Comparison of ENCODE assay signal across 30 cellular contexts in genomic region chr9:134908524-134909364, GRCh38. TPM values are rescaled to one million over a fixed set of nuclear protein-coding genes. Genes with fewer than 3 reads are reported as not detected.
DNase-seq lines count a peak whose midpoint lies in the region; ATAC-seq and TF ChIP-seq lines count a peak whose summit lies in the region.
"Had no signal": no experiment of that assay in that cellular context is flagged by ENCODE, and none has a peak within 500 bp of the region (broad histone marks: within the 10 kb centered on the region; RNA-seq: fewer than 3 reads in every experiment).

No MANE protein-coding gene starts in this region.

- no peak overlapping the region for H3K14ac ChIP-seq in trophoblast cell (ENCODE audit: low read length)

- H3K9ac ChIP-seq in colonic mucosa (ENCODE audit: low read depth in 2 of 2, low read length in 2 of 2) = no peak overlapping the region
- no peak overlapping the region for H3K9ac ChIP-seq in trophoblast cell (ENCODE audit: low read length)
- H3K9ac ChIP-seq: BLaER1 had no signal

- no peak overlapping the region for H4K12ac ChIP-seq in trophoblast cell (ENCODE audit: low read depth, low read length)

- H3K4me1 ChIP-seq in colonic mucosa = no peaks in the 10 kb centered on the region
- H3K4me1 ChIP-seq in upper lobe of right lung = no peaks in the 10 kb centered on the region
- H3K4me1 ChIP-seq in trophoblast cell (ENCODE audit: control insufficient read depth in 1 of 2, insufficient read depth in 2 of 2, low read length in 2 of 2) = no peaks in the 10 kb centered on the region
- H3K4me1 ChIP-seq: HAP-1 had no signal

- ATAC-seq in upper lobe of right lung (no peak), HG03159 (IDR thresholded peaks at IDR 0.05; ENCODE audit: unreplicated experiment) (no peak)
- ATAC-seq: GM12878, GM23338 had no signal

- no peak overlapping the region for H3K27ac ChIP-seq in colonic mucosa
- H3K27ac ChIP-seq in upper lobe of right lung = no peak overlapping the region
- H3K27ac ChIP-seq in trophoblast cell (ENCODE audit: low read depth, low read length) = no peak overlapping the region
- H3K27ac ChIP-seq: BLaER1, PC-9 had no signal

- H3K18ac ChIP-seq in trophoblast cell (ENCODE audit: low read length) = no peak overlapping the region

- no peaks in the 10 kb centered on the region for H3K36me3 ChIP-seq in colonic mucosa
- H3K36me3 ChIP-seq in upper lobe of right lung = no peaks in the 10 kb centered on the region
- no peaks in the 10 kb centered on the region for H3K36me3 ChIP-seq in trophoblast cell (ENCODE audit: control insufficient read depth in 1 of 2, insufficient read depth in 2 of 2, low read length in 2 of 2)
- H3K36me3 ChIP-seq: BLaER1, HAP-1 had no signal

- H2BK12ac ChIP-seq in trophoblast cell (ENCODE audit: low read length) = no peak overlapping the region

- H2AK5ac ChIP-seq in trophoblast cell (ENCODE audit: low read length) = no peak overlapping the region

- no peak for TF ChIP-seq CTCF in colonic mucosa (IDR thresholded peaks at IDR 0.05)
- no peak for TF ChIP-seq CTCF in upper lobe of right lung (IDR thresholded peaks at IDR 0.05)

- no peak overlapping the region for H3K23ac ChIP-seq in trophoblast cell (ENCODE audit: low read length)

- no peaks in the 10 kb centered on the region for H3K79me1 ChIP-seq in trophoblast cell (ENCODE audit: low read length)

- no peaks in the 10 kb centered on the region for H3K79me2 ChIP-seq in trophoblast cell (ENCODE audit: control insufficient read depth, insufficient read depth, low read length, poor library complexity)

- H4K91ac ChIP-seq in trophoblast cell (ENCODE audit: low read depth, low read length) = no peak overlapping the region

- H2AFZ ChIP-seq in trophoblast cell (ENCODE audit: insufficient read depth, low read length, poor library complexity) = no peak overlapping the region
- H2AFZ ChIP-seq: GM23338, PC-9 had no signal

- H2BK120ac ChIP-seq in trophoblast cell (ENCODE audit: insufficient read depth, low read length, poor library complexity) = no peak overlapping the region

- WGBS in trophoblast cell (ENCODE audit: extremely low coverage, insufficient coverage, insufficient read length) = no CpG with 5 or more reads among the region's 13 CpGs

- no peak overlapping the region for H4K8ac ChIP-seq in trophoblast cell (ENCODE audit: low read depth, low read length)

- intact Hi-C loops in colonic mucosa (cut with DNase I) = no loop called here
- intact Hi-C loops in upper lobe of right lung (cut with DNase I) = no loop called here

- no peak overlapping the region for H3K4me2 ChIP-seq in trophoblast cell (ENCODE audit: low read length)
- H3K4me2 ChIP-seq: BLaER1, GM23338, PC-9 had no signal

- H3K9me3 ChIP-seq in colonic mucosa (no peaks in the 10 kb centered on the region), upper lobe of right lung (no peaks in the 10 kb centered on the region), trophoblast cell (ENCODE audit: insufficient read depth, low read depth, low read length) (no peaks in the 10 kb centered on the region)
- H3K9me3 ChIP-seq: BLaER1, HAP-1 had no signal

- no peak overlapping the region for H2BK5ac ChIP-seq in trophoblast cell (ENCODE audit: low read depth, low read length, poor library complexity)

- H3K27me3 ChIP-seq in colonic mucosa = no peaks in the 10 kb centered on the region
- H3K27me3 ChIP-seq in upper lobe of right lung = no peaks in the 10 kb centered on the region
- H3K27me3 ChIP-seq in trophoblast cell (ENCODE audit: insufficient read depth, low read length) = no peaks in the 10 kb centered on the region
- H3K27me3 ChIP-seq: BLaER1 had no signal

- peak; percentile 16 for DNase-seq in activated effector memory CD4-positive, alpha-beta T cell treated with anti-CD3 and anti-CD28 coated beads, Interleukin-2, amount 50 U/mL, for 16 hours
- DNase-seq in activated effector memory CD4-positive, alpha-beta T cell treated with Interleukin-2 at 50 U/mL for 16 hours = no peak
- DNase-seq in colonic mucosa = peak; percentile 9
- peak; percentile 72 for DNase-seq in mesenteric fat pad (ENCODE audit: low spot score)
- peak; percentile 35 for DNase-seq in upper lobe of right lung
- DNase-seq in trophoblast cell = no peak
- DNase-seq in cerebellum (ENCODE audit: low spot score) = no peak
- DNase-seq: DMS79, EL, GDM1, Karpas-422, NCI-H1092, NCI-H1417 treated with DMSO at 0.1 percent for 48 hours, NCI-H1694 treated with DMSO at 0.1 percent for 48 hours, NCI-H2081, NCI-H2227 treated with DMSO at 0.1 percent for 48 hours, NCI-H526 treated with DMSO at 0.1 percent for 48 hours, PC-9, RPMI8226, SHP77 had no signal

- no peak overlapping the region for H3K4ac ChIP-seq in trophoblast cell (ENCODE audit: low read depth, low read length)

- H3K4me3 ChIP-seq in colonic mucosa (no peak overlapping the region), upper lobe of right lung (no peak overlapping the region), trophoblast cell (ENCODE audit: low read depth, low read length) (no peak overlapping the region)
- H3K4me3 ChIP-seq: BLaER1, GM12878, GM23338, HAP-1, PC-9 had no signal

RNA-seq across cellular contexts. Expression of gene FCN1, which starts 9.0 kb away (rescaled TPM):
- 1 to 10 TPM in 1 of 2 donors, under 1 TPM in 1; 0.79 to 4.6 TPM for total RNA-seq in colonic mucosa
- total RNA-seq in mesenteric fat pad = 27.9 TPM
- total RNA-seq in upper lobe of right lung = 63.0 TPM
- polyA plus RNA-seq in trophoblast cell (2013) = not detected in 2 replicates
- 0.27 TPM for total RNA-seq in cerebellum
- total RNA-seq: A172, GM23338, HT-29, NCI-H460, PC-9, SK-MEL-5 had no signal
- polyA plus RNA-seq: GM12878, GM23338 had no signal

RNA-seq across cellular contexts. Expression of gene FCN2, which starts 28.1 kb away (rescaled TPM):
- total RNA-seq in colonic mucosa (not detected), mesenteric fat pad (1.2 TPM), upper lobe of right lung (not detected), cerebellum (not detected)
- not detected in 2 replicates for polyA plus RNA-seq in trophoblast cell (2013)
- total RNA-seq: A172; CD4-positive, alpha-beta T cell; GM12878; GM23338; HT-29; NCI-H460; PC-9; SK-MEL-5 had no signal
- polyA plus RNA-seq: GM12878, GM23338 had no signal

Comparison
In these comparisons a context has a peak if more than half of its experiments do, and no peak if none do; other contexts are left out.
1. DNase-seq: peak in activated effector memory CD4-positive, alpha-beta T cell treated with anti-CD3 and anti-CD28 coated beads, Interleukin-2, amount 50 U/mL, for 16 hours (single experiment), colonic mucosa (single experiment), mesenteric fat pad (single experiment) and upper lobe of right lung (single experiment); none in activated effector memory CD4-positive, alpha-beta T cell treated with Interleukin-2 at 50 U/mL for 16 hours (single experiment), trophoblast cell (0 of 2) and cerebellum (single experiment).